Comparison of ENCODE assay signal across 15 cellular contexts in the genomic region with DNA sequence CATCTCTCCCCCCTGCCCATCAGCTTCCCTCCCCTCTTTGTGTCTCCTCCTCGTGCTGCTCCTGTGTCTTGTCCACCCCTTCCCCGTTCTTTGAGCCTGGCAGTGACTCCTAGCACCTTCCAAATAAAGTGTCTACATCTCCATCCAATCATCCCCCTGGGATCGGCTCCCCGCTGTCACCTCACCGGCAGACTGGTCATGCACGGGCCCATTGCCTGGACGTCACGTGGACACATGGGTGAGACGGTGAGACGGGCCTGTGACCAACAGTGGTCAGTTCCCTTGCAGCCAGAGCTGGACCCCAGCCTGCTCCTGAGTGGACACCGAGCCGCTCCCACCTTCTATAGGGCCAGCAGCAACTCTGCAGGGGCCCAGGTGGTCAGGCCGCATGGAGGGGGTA. TPM values are rescaled to one million over a fixed set of nuclear protein-coding genes. Genes with fewer than 3 reads are reported as not detected.
DNase-seq lines count a peak whose midpoint lies in the region; ATAC-seq and TF ChIP-seq lines count a peak whose summit lies in the region.
"Had no signal": no experiment of that assay in that cellular context is flagged by ENCODE, and none has a peak within 500 bp of the region (broad histone marks: within the 10 kb centered on the region; RNA-seq: fewer than 3 reads in every experiment).

No MANE protein-coding gene starts in this region.

- no peaks in the 10 kb centered on the region for H3K27me3 ChIP-seq in Caco-2 (replicated peaks; ENCODE audit: control insufficient read depth, insufficient read depth, low read length)
- H3K27me3 ChIP-seq in neutrophil, result no peaks in the 10 kb centered on the region

- intact Hi-C loops in activated CD4-positive, alpha-beta memory T cell treated with anti-CD3 and anti-CD28 coated beads for 36 hours (cut with micrococcal nuclease), result no loop called here
- intact Hi-C loops in Caco-2 (cut with micrococcal nuclease; ENCODE audit: unreplicated experiment), result no loop called here
- intact Hi-C loops in activated T-helper 2 cell treated with anti-CD3 and anti-CD28 coated beads, Interferon-gamma antibody, Interleukin-2, Interleukin-4, amounts not matched to agents 10 μg/mL and 5 μg/mL and 100 μg/mL, durations not matched to agents 14 hours and 24 hours and 36 hours (cut with micrococcal nuclease), result no loop called here

- H3K4me1 ChIP-seq in Caco-2 (peaks cover 52% of the 10 kb centered on the region), neutrophil (ENCODE audit: control insufficient read depth in 1 of 2, insufficient read depth in 1 of 2, low read depth in 1 of 2, low read length in 1 of 2) (peaks cover 37 to 42% of the 10 kb centered on the region in 2 experiments)

- 0 out of 2 replicates have a peak, but pooled peaks cover 1% of the 10 kb centered on the region for H3K36me3 ChIP-seq in Caco-2 (ENCODE audit: control insufficient read depth, insufficient read depth, low read length)
- peaks cover 61% of the 10 kb centered on the region for H3K36me3 ChIP-seq in neutrophil

- POLR2A ChIA-PET in activated CD4-positive, alpha-beta memory T cell treated with anti-CD3 and anti-CD28 coated beads for 36 hours (lab: Charles Lee), result no interaction called here
- POLR2A ChIA-PET in activated CD4-positive, alpha-beta memory T cell treated with anti-CD3 and anti-CD28 coated beads, Interleukin-2, amount 10 ng/mL, durations not matched to agents 7 days and 5 days (lab: Charles Lee), result interaction anchor here (0.8 kb wide), 1 partner anchor 9 kb away, joined by 3 read pairs; no protein-coding TSS in a partner anchor
- POLR2A ChIA-PET in Caco-2 (lab: Charles Lee), result no interaction called here

- peak overlapping the region; percentile 51 for H3K27ac Mint-ChIP-seq in activated CD4-positive, alpha-beta memory T cell treated with anti-CD3 and anti-CD28 coated beads for 36 hours
- H3K27ac Mint-ChIP-seq in activated CD4-positive, alpha-beta memory T cell treated with anti-CD3 and anti-CD28 coated beads, Interleukin-2, amount 10 ng/mL, durations not matched to agents 7 days and 5 days, result no peak overlapping the region
- H3K27ac Mint-ChIP-seq in Caco-2 (ENCODE audit: unreplicated experiment), result peak overlapping the region; percentile 95
- H3K27ac Mint-ChIP-seq in activated T-helper 2 cell treated with anti-CD3 and anti-CD28 coated beads, Interferon-gamma antibody, Interleukin-2, Interleukin-4, amounts not matched to agents 10 μg/mL and 5 μg/mL and 100 μg/mL, durations not matched to agents 14 hours and 24 hours and 36 hours, result peak overlapping the region; percentile 63
- H3K27ac Mint-ChIP-seq in chondrocyte (ENCODE audit: unreplicated experiment), result no peak overlapping the region

- DNase-seq in activated CD4-positive, alpha-beta memory T cell treated with anti-CD3 and anti-CD28 coated beads for 36 hours, result no peak
- no peak for DNase-seq in activated CD4-positive, alpha-beta memory T cell treated with anti-CD3 and anti-CD28 coated beads, Interleukin-2, amount 10 ng/mL, durations not matched to agents 7 days and 5 days
- no peak for DNase-seq in Caco-2
- no peak for DNase-seq in activated T-helper 2 cell treated with anti-CD3 and anti-CD28 coated beads, Interferon-gamma antibody, Interleukin-2, Interleukin-4, amounts not matched to agents 10 μg/mL and 5 μg/mL and 100 μg/mL, durations not matched to agents 14 hours and 24 hours and 36 hours (ENCODE audit: low spot score)
- DNase-seq in chondrocyte (ENCODE audit: low spot score), result no peak
- no peak for DNase-seq in DMS53 treated with DMSO at 0.1 percent for 48 hours (lab: John Stamatoyannopoulos, UW; ENCODE audit: unreplicated experiment)
- DNase-seq: DMS79, HCEC 1CT, MV-4-11, NCI-H1417 treated with DMSO at 0.1 percent for 48 hours, NCI-H1930, NCI-H748 treated with DMSO at 0.1 percent for 48 hours had no signal

- no TSS peak for BruUV-seq in Caco-2 (replicated peaks; lab: Mats Ljungman, UMichigan)

- peak overlapping the region; percentile 25 for H3K27ac ChIP-seq in neutrophil
- H3K27ac ChIP-seq: HL-60 had no signal

- no peak overlapping the region for H3K4me3 Mint-ChIP-seq in activated CD4-positive, alpha-beta memory T cell treated with anti-CD3 and anti-CD28 coated beads for 36 hours
- no peak overlapping the region for H3K4me3 Mint-ChIP-seq in activated CD4-positive, alpha-beta memory T cell treated with anti-CD3 and anti-CD28 coated beads, Interleukin-2, amount 10 ng/mL, durations not matched to agents 7 days and 5 days
- H3K4me3 Mint-ChIP-seq in Caco-2 (ENCODE audit: unreplicated experiment), result no peak overlapping the region
- H3K4me3 Mint-ChIP-seq in activated T-helper 2 cell treated with anti-CD3 and anti-CD28 coated beads, Interferon-gamma antibody, Interleukin-2, Interleukin-4, amounts not matched to agents 10 μg/mL and 5 μg/mL and 100 μg/mL, durations not matched to agents 14 hours and 24 hours and 36 hours (ENCODE audit: low read depth), result no peak overlapping the region
- no peak overlapping the region for H3K4me3 Mint-ChIP-seq in chondrocyte (ENCODE audit: unreplicated experiment)

- TF ChIP-seq CTCF in Caco-2 (IDR thresholded peaks at IDR 0.05; ENCODE audit: insufficient read depth in 1 of 2, low read depth in 1 of 2, low read length in 1 of 2, severe bottlenecking in 1 of 2, unreplicated experiment in 1 of 2) (no peak), neutrophil (IDR thresholded peaks at IDR 0.05) (no peak), chondrocyte (IDR thresholded peaks at IDR 0.05) (no peak)

- peaks cover 11% of the 10 kb centered on the region for H3K9me3 ChIP-seq in Caco-2
- H3K9me3 ChIP-seq in neutrophil, result no peaks in the 10 kb centered on the region

- CTCF ChIA-PET in activated CD4-positive, alpha-beta memory T cell treated with anti-CD3 and anti-CD28 coated beads for 36 hours (lab: Charles Lee), result no interaction called here
- CTCF ChIA-PET in activated CD4-positive, alpha-beta memory T cell treated with anti-CD3 and anti-CD28 coated beads, Interleukin-2, amount 10 ng/mL, durations not matched to agents 7 days and 5 days (lab: Charles Lee), result no interaction called here
- CTCF ChIA-PET in Caco-2 (lab: Charles Lee), result no interaction called here

- H3K4me1 Mint-ChIP-seq in activated CD4-positive, alpha-beta memory T cell treated with anti-CD3 and anti-CD28 coated beads for 36 hours (ENCODE audit: low read depth), result peaks cover 15% of the 10 kb centered on the region
- H3K4me1 Mint-ChIP-seq in activated CD4-positive, alpha-beta memory T cell treated with anti-CD3 and anti-CD28 coated beads, Interleukin-2, amount 10 ng/mL, durations not matched to agents 7 days and 5 days, result peaks cover 52% of the 10 kb centered on the region
- peaks cover 47% of the 10 kb centered on the region for H3K4me1 Mint-ChIP-seq in Caco-2 (ENCODE audit: low read depth, unreplicated experiment)
- H3K4me1 Mint-ChIP-seq in activated T-helper 2 cell treated with anti-CD3 and anti-CD28 coated beads, Interferon-gamma antibody, Interleukin-2, Interleukin-4, amounts not matched to agents 10 μg/mL and 5 μg/mL and 100 μg/mL, durations not matched to agents 14 hours and 24 hours and 36 hours (ENCODE audit: low read depth), result peaks cover 23% of the 10 kb centered on the region
- H3K4me1 Mint-ChIP-seq in chondrocyte (ENCODE audit: low read depth), result peaks cover 7% of the 10 kb centered on the region

- no peaks in the 10 kb centered on the region for H3K27me3 Mint-ChIP-seq in activated CD4-positive, alpha-beta memory T cell treated with anti-CD3 and anti-CD28 coated beads for 36 hours
- H3K27me3 Mint-ChIP-seq in activated CD4-positive, alpha-beta memory T cell treated with anti-CD3 and anti-CD28 coated beads, Interleukin-2, amount 10 ng/mL, durations not matched to agents 7 days and 5 days, result no peaks in the 10 kb centered on the region
- H3K27me3 Mint-ChIP-seq in Caco-2 (ENCODE audit: insufficient read depth, unreplicated experiment) (no peaks in the 10 kb centered on the region), chondrocyte (ENCODE audit: low read depth) (no peaks in the 10 kb centered on the region)
- no peaks in the 10 kb centered on the region for H3K27me3 Mint-ChIP-seq in activated T-helper 2 cell treated with anti-CD3 and anti-CD28 coated beads, Interferon-gamma antibody, Interleukin-2, Interleukin-4, amounts not matched to agents 10 μg/mL and 5 μg/mL and 100 μg/mL, durations not matched to agents 14 hours and 24 hours and 36 hours (ENCODE audit: low read depth)

- H3K4me3 ChIP-seq in Caco-2 (ENCODE audit: low read depth, low read length), result no peak overlapping the region
- H3K4me3 ChIP-seq in neutrophil (ENCODE audit: low read depth in 1 of 2, low read length in 1 of 2), result no peak overlapping the region

- peaks cover 54% of the 10 kb centered on the region for H3K36me3 Mint-ChIP-seq in activated CD4-positive, alpha-beta memory T cell treated with anti-CD3 and anti-CD28 coated beads for 36 hours
- H3K36me3 Mint-ChIP-seq in activated CD4-positive, alpha-beta memory T cell treated with anti-CD3 and anti-CD28 coated beads, Interleukin-2, amount 10 ng/mL, durations not matched to agents 7 days and 5 days (ENCODE audit: low read depth), result peaks cover 89% of the 10 kb centered on the region
- H3K36me3 Mint-ChIP-seq in Caco-2 (ENCODE audit: insufficient read depth, unreplicated experiment), result peaks cover 83% of the 10 kb centered on the region
- H3K36me3 Mint-ChIP-seq in activated T-helper 2 cell treated with anti-CD3 and anti-CD28 coated beads, Interferon-gamma antibody, Interleukin-2, Interleukin-4, amounts not matched to agents 10 μg/mL and 5 μg/mL and 100 μg/mL, durations not matched to agents 14 hours and 24 hours and 36 hours (ENCODE audit: low read depth), result peaks cover 89% of the 10 kb centered on the region
- peaks cover 13% of the 10 kb centered on the region for H3K36me3 Mint-ChIP-seq in chondrocyte (ENCODE audit: low read depth)

- H3K9me3 Mint-ChIP-seq in activated CD4-positive, alpha-beta memory T cell treated with anti-CD3 and anti-CD28 coated beads for 36 hours, result peaks cover 18% of the 10 kb centered on the region
- H3K9me3 Mint-ChIP-seq in activated CD4-positive, alpha-beta memory T cell treated with anti-CD3 and anti-CD28 coated beads, Interleukin-2, amount 10 ng/mL, durations not matched to agents 7 days and 5 days, result peaks cover 10% of the 10 kb centered on the region
- H3K9me3 Mint-ChIP-seq in Caco-2 (ENCODE audit: unreplicated experiment) (peaks cover 15% of the 10 kb centered on the region), chondrocyte (ENCODE audit: low read depth) (peaks cover 12% of the 10 kb centered on the region)
- peaks cover 21% of the 10 kb centered on the region for H3K9me3 Mint-ChIP-seq in activated T-helper 2 cell treated with anti-CD3 and anti-CD28 coated beads, Interferon-gamma antibody, Interleukin-2, Interleukin-4, amounts not matched to agents 10 μg/mL and 5 μg/mL and 100 μg/mL, durations not matched to agents 14 hours and 24 hours and 36 hours

- no peak for ATAC-seq in GM18909 (IDR thresholded peaks at IDR 0.05; ENCODE audit: poor library complexity, unreplicated experiment)

RNA-seq across cellular contexts. Expression of a gene that starts 46.4 kb away (rescaled TPM):
- 100 to 1,000 TPM; 358 to 364 TPM for total RNA-seq in activated CD4-positive, alpha-beta memory T cell treated with anti-CD3 and anti-CD28 coated beads for 36 hours
- total RNA-seq in activated CD4-positive, alpha-beta memory T cell treated with anti-CD3 and anti-CD28 coated beads, Interleukin-2, amount 10 ng/mL, durations not matched to agents 7 days and 5 days, result 100 to 1,000 TPM; 676 to 689 TPM
- total RNA-seq in Caco-2 (2022) (434 and 461 TPM in 2 replicates), chondrocyte (27.4 to 57.6 TPM (median 52.8 TPM) in 3 replicates)
- total RNA-seq in activated T-helper 2 cell treated with anti-CD3 and anti-CD28 coated beads, Interferon-gamma antibody, Interleukin-2, Interleukin-4, amounts not matched to agents 10 μg/mL and 5 μg/mL and 100 μg/mL, durations not matched to agents 14 hours and 24 hours and 36 hours, result 478 and 483 TPM in 2 replicates

Comparison
In these comparisons a context has a peak if more than half of its experiments do, and no peak if none do; other contexts are left out.
1. H3K27ac Mint-ChIP-seq: peak in activated CD4-positive, alpha-beta memory T cell treated with anti-CD3 and anti-CD28 coated beads for 36 hours (single experiment), Caco-2 (single experiment) and activated T-helper 2 cell treated with anti-CD3 and anti-CD28 coated beads, Interferon-gamma antibody, Interleukin-2, Interleukin-4, amounts not matched to agents 10 μg/mL and 5 μg/mL and 100 μg/mL, durations not matched to agents 14 hours and 24 hours and 36 hours (single experiment); none in activated CD4-positive, alpha-beta memory T cell treated with anti-CD3 and anti-CD28 coated beads, Interleukin-2, amount 10 ng/mL, durations not matched to agents 7 days and 5 days (single experiment) and chondrocyte (single experiment).